ENCODE assay signal across 8 cellular contexts in genomic region chr4:127881565-127881869, GRCh38. TPM values are rescaled to one million over a fixed set of nuclear protein-coding genes. Genes with fewer than 3 reads are reported as not detected.
A peak's percentile ranks its signal among the peaks of the same experiment; 100 is the strongest.
DNase-seq lines count a peak whose midpoint lies in the region; ATAC-seq lines count a peak whose summit lies in the region.

No MANE protein-coding gene starts in this region.

- 0% methylated on average over 7 of the region's 7 CpGs for WGBS in right cardiac atrium

- peaks cover 42% of the 10 kb centered on the region for H3K36me3 ChIP-seq in SK-N-MC (ENCODE audit: insufficient read depth, low read length)

- H3K4me1 ChIP-seq in right cardiac atrium (ENCODE audit: control insufficient read depth, insufficient read depth, low read length): no peaks in the 10 kb centered on the region

- H3K27me3 Mint-ChIP-seq in stimulated activated naive B cell treated with anti-CD40 and anti-IgM and Interleukin-4, amounts not matched to agents 10 μg/mL and 1 μg/mL and 100 μg/mL, for 72 hours: no peaks in the 10 kb centered on the region

- no peaks in the 10 kb centered on the region for H3K27me3 ChIP-seq in right cardiac atrium (ENCODE audit: control insufficient read depth, insufficient read depth)

- peak overlapping the region; percentile 92 to 97 for H3K4me3 Mint-ChIP-seq in stimulated activated naive B cell treated with anti-CD40 and anti-IgM and Interleukin-4, amounts not matched to agents 10 μg/mL and 1 μg/mL and 100 μg/mL, for 72 hours

- H3K27ac ChIP-seq in SK-N-MC (no peak overlapping the region), right cardiac atrium (ENCODE audit: low read length) (no peak overlapping the region)

- no peaks in the 10 kb centered on the region for H3K9me3 Mint-ChIP-seq in stimulated activated naive B cell treated with anti-CD40 and anti-IgM and Interleukin-4, amounts not matched to agents 10 μg/mL and 1 μg/mL and 100 μg/mL, for 72 hours

- H3K9ac ChIP-seq in SK-N-MC (ENCODE audit: insufficient read length): peak overlapping the region; percentile 99

- intact Hi-C loops in right cardiac atrium (cut with DNase I): no loop called here

- peak overlapping the region; percentile 98 for H3K27ac Mint-ChIP-seq in stimulated activated naive B cell treated with anti-CD40 and anti-IgM and Interleukin-4, amounts not matched to agents 10 μg/mL and 1 μg/mL and 100 μg/mL, for 72 hours

- no peaks in the 10 kb centered on the region for H3K9me3 ChIP-seq in SK-N-MC (ENCODE audit: low read depth, low read length)
- H3K9me3 ChIP-seq in right cardiac atrium (ENCODE audit: control insufficient read depth, low read length): no peaks in the 10 kb centered on the region

- DNase-seq in SK-N-MC (ENCODE audit: low read depth, low spot score): no peak
- no peak for DNase-seq in right cardiac atrium
- no peak for DNase-seq in stimulated activated naive B cell treated with anti-CD40 and anti-IgM and Interleukin-4, amounts not matched to agents 10 μg/mL and 1 μg/mL and 100 μg/mL, for 72 hours
- no peak for DNase-seq in NCI-H146 treated with DMSO at 0.1 percent for 48 hours (lab: John Stamatoyannopoulos, UW; ENCODE audit: unreplicated experiment)
- DNase-seq in ecto neural progenitor cell (ENCODE audit: low spot score): no peak
- no peak for DNase-seq in DMS79 (lab: John Stamatoyannopoulos, UW)

- H3K4me1 Mint-ChIP-seq in stimulated activated naive B cell treated with anti-CD40 and anti-IgM and Interleukin-4, amounts not matched to agents 10 μg/mL and 1 μg/mL and 100 μg/mL, for 72 hours: peaks cover 5 to 15% of the 10 kb centered on the region in 2 donors

- ATAC-seq in GM18867 (IDR thresholded peaks at IDR 0.05; ENCODE audit: unreplicated experiment): peak; percentile 38
- peak; percentile 35 for ATAC-seq in HG02763 (IDR thresholded peaks at IDR 0.05; ENCODE audit: unreplicated experiment)
- ATAC-seq in right cardiac atrium: no peak
- peak; percentile 14 to 31 for ATAC-seq in stimulated activated naive B cell treated with anti-CD40 and anti-IgM and Interleukin-4, amounts not matched to agents 10 μg/mL and 1 μg/mL and 100 μg/mL, for 72 hours (replicated peaks)

- H3K4me3 ChIP-seq in SK-N-MC (peak overlapping the region; percentile 94), right cardiac atrium (ENCODE audit: low read length) (peak overlapping the region; percentile 94)

- peaks cover 12% of the 10 kb centered on the region in 2 donors for H3K36me3 Mint-ChIP-seq in stimulated activated naive B cell treated with anti-CD40 and anti-IgM and Interleukin-4, amounts not matched to agents 10 μg/mL and 1 μg/mL and 100 μg/mL, for 72 hours

RNA-seq across cellular contexts. Expression of gene PLK4, which starts 0.8 kb away (rescaled TPM):
- 1 to 10 TPM in 1 of 4 donors, under 1 TPM in 3; 0.37 to 1.1 (median 0.66) TPM for total RNA-seq in right cardiac atrium
- 0.52 TPM for polyA plus RNA-seq in right cardiac atrium

Comparison
In these comparisons a context has a peak if more than half of its experiments do, and no peak if none do; other contexts are left out.
1. ATAC-seq: peak in GM18867 (single experiment), HG02763 (single experiment) and stimulated activated naive B cell treated with anti-CD40 and anti-IgM and Interleukin-4, amounts not matched to agents 10 μg/mL and 1 μg/mL and 100 μg/mL, for 72 hours (2 of 2); none in right cardiac atrium (0 of 2).